Comparison of ENCODE assay signal across 1 cellular context in the genomic region with DNA sequence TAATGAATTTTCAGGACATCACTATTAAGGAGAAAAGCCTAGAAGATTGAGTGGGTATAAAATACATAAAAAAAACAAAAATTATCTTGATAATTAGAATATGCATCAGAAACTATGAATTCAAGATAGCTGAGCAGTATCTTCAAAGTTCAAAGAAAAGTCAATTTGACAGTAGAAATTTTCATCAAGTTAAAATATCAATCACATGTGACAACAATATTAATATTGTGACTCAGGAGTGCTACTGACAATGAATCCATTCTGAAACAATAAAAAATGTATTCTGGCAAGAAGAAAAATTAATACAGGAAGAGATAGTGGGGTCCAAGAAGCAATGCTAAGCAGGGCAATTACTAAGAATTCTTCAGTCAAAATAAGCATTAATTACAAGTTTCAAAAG.
TF ChIP-seq lines count a peak whose summit lies in the region.

No MANE protein-coding gene starts in this region.

TF ChIP-seq in A549, 52 proteins besides CTCF, POLR2A, EP300 and RAD21 (continued from another document):
- TF ChIP-seq, protein P1, sequence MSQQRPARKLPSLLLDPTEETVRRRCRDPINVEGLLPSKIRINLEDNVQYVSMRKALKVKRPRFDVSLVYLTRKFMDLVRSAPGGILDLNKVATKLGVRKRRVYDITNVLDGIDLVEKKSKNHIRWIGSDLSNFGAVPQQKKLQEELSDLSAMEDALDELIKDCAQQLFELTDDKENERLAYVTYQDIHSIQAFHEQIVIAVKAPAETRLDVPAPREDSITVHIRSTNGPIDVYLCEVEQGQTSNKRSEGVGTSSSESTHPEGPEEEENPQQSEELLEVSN (IDR thresholded peaks at IDR 0.05; ENCODE audit: borderline replicate concordance, low read depth) = no peak
- TF ChIP-seq HOXB5 (CRISPR knock-in tag; IDR thresholded peaks at IDR 0.05) = no peak
- no peak for TF ChIP-seq ZNF302 (CRISPR knock-in tag; IDR thresholded peaks at IDR 0.05)
- TF ChIP-seq CBX8 (IDR thresholded peaks at IDR 0.05) = no peak
- no peak for TF ChIP-seq RCOR1 (IDR thresholded peaks at IDR 0.05; ENCODE audit: low read depth, low read length)
- no peak for TF ChIP-seq ESRRA (IDR thresholded peaks at IDR 0.05; ENCODE audit: borderline replicate concordance, low read length)
